Comparison of ENCODE assay signal across 5 cellular contexts in genomic region chr20:14859627-14860026, GRCh38.
"Had no signal": no experiment of that assay in that cellular context is flagged by ENCODE, and none has a peak within 500 bp of the region (broad histone marks: within the 10 kb centered on the region; RNA-seq: fewer than 3 reads in every experiment).

No MANE protein-coding gene starts in this region.

- FAIRE-seq: GM12891, GM18507, GM19239 had no signal

- DNase-seq: GDM1, GF-D8 had no signal
